ENCODE assay signal across 11 cellular contexts in genomic region chr14:60565211-60565610, GRCh38. TPM values are rescaled to one million over a fixed set of nuclear protein-coding genes. Genes with fewer than 3 reads are reported as not detected.
DNase-seq lines count a peak whose midpoint lies in the region; ATAC-seq and TF ChIP-seq lines count a peak whose summit lies in the region.
"Had no signal": no experiment of that assay in that cellular context is flagged by ENCODE, and none has a peak within 500 bp of the region (broad histone marks: within the 10 kb centered on the region; RNA-seq: fewer than 3 reads in every experiment).

No MANE protein-coding gene starts in this region.

- H3K4me3 ChIP-seq in epithelial cell of proximal tubule (ENCODE audit: low read depth, low read length) (no peak overlapping the region), skeletal muscle cell (ENCODE audit: low read depth, low read length) (no peak overlapping the region)

- no peak for TF ChIP-seq CTCF in epithelial cell of proximal tubule (conservative IDR thresholded peaks at IDR 0.05; ENCODE audit: low read depth, low read length)

- no peak for ATAC-seq in GM21526 (IDR thresholded peaks at IDR 0.05; ENCODE audit: low FRiP score, unreplicated experiment)
- ATAC-seq: natural killer cell had no signal

- DNase-seq in EL = peak; percentile 18
- peak; percentile 87 for DNase-seq in NCI-H2107 (lab: John Stamatoyannopoulos, UW)
- DNase-seq in epithelial cell of proximal tubule (ENCODE audit: low read depth) = peak; percentile 81
- DNase-seq in skeletal muscle cell (ENCODE audit: low read depth) = peak; percentile 74
- DNase-seq in NCI-H345 (lab: John Stamatoyannopoulos, UW) = no peak
- DNase-seq in stimulated activated CD4-positive, alpha-beta T cell treated with anti-CD3 and anti-CD28 coated beads, Interleukin-4, amount 100 ng/mL, for 1 hour = no peak
- DNase-seq: amniotic stem cell, DND-41, immature natural killer cell, natural killer cell had no signal

RNA-seq across cellular contexts. Expression of gene SIX6, which starts 56.3 kb away (rescaled TPM):
- not detected in 2 replicates for total RNA-seq in epithelial cell of proximal tubule
- total RNA-seq: natural killer cell had no signal

Comparison
In these comparisons a context has a peak if more than half of its experiments do, and no peak if none do; other contexts are left out.
1. DNase-seq: peak in EL (single experiment), NCI-H2107 (single experiment), epithelial cell of proximal tubule (single experiment) and skeletal muscle cell (single experiment); none in NCI-H345 (single experiment) and stimulated activated CD4-positive, alpha-beta T cell treated with anti-CD3 and anti-CD28 coated beads, Interleukin-4, amount 100 ng/mL, for 1 hour (single experiment).